In genomic region chrX:127112726-127113125, GRCh38 we compare ENCODE assay signal across 23 cellular contexts.
A peak's percentile ranks its signal among the peaks of the same experiment; 100 is the strongest.
DNase-seq lines count a peak whose midpoint lies in the region; ATAC-seq, FAIRE-seq and TF ChIP-seq lines count a peak whose summit lies in the region.
"Had no signal": no experiment of that assay in that cellular context is flagged by ENCODE, and none has a peak within 500 bp of the region (broad histone marks: within the 10 kb centered on the region; RNA-seq: fewer than 3 reads in every experiment).

No MANE protein-coding gene starts in this region.

- TF ChIP-seq CTCF in A549 (IDR thresholded peaks at IDR 0.05) (no peak), astrocyte (IDR thresholded peaks at IDR 0.05; ENCODE audit: insufficient read depth, low read depth, low read length) (no peak), epithelial cell of esophagus (IDR thresholded peaks at IDR 0.05; ENCODE audit: insufficient read depth, low read depth, low read length, missing control alignments) (no peak), OCI-LY7 (conservative IDR thresholded peaks at IDR 0.05; ENCODE audit: low read length) (no peak)

- no peak for TF ChIP-seq EP300 in A549 (IDR thresholded peaks at IDR 0.05)

- TF ChIP-seq POLR2A in A549 (IDR thresholded peaks at IDR 0.05; ENCODE audit: low read length) = no peak

- 0% methylated on average over 3 of the region's 3 CpGs for WGBS in A549 (ENCODE audit: missing lambda C conversion rate)

- no peak for DNase-seq in A549 (ENCODE audit: low read depth in 1 of 2, low spot score in 1 of 2)
- no peak for DNase-seq in astrocyte (ENCODE audit: low read depth)
- DNase-seq in epithelial cell of esophagus (ENCODE audit: low read depth) = peak; percentile 0
- DNase-seq in islet precursor cell = peak; percentile 42
- DNase-seq in OCI-LY7 (ENCODE audit: low spot score) = no peak
- no peak for DNase-seq in activated CD4-positive, CD25-positive, alpha-beta regulatory T cell (lab: John Stamatoyannopoulos, UW)
- no peak for DNase-seq in GM03348 (ENCODE audit: low spot score)
- DNase-seq: CD4-positive, CD25-positive, alpha-beta regulatory T cell; CD8-positive, alpha-beta memory T cell; DMS 273 treated with DMSO at 0.1 percent for 48 hours; DMS79; EL; GDM1; H9 had no signal

- H3K9me3 ChIP-seq in A549 = no peaks in the 10 kb centered on the region
- H3K9me3 ChIP-seq in astrocyte (ENCODE audit: insufficient read depth, low read depth, low read length) = no peaks in the 10 kb centered on the region
- no peaks in the 10 kb centered on the region for H3K9me3 ChIP-seq in OCI-LY7 (ENCODE audit: low read length)

- POLR2A ChIA-PET in A549 (lab: Yijun Ruan, JAX) (no interaction called here), OCI-LY7 (lab: Charles Lee) (no interaction called here)

- H3K4me3 ChIP-seq in A549 (no peak overlapping the region), astrocyte (ENCODE audit: insufficient read depth, low read depth, low read length) (no peak overlapping the region), epithelial cell of esophagus (ENCODE audit: low read length) (no peak overlapping the region), OCI-LY7 (ENCODE audit: low read depth, low read length, poor library complexity, severe bottlenecking) (no peak overlapping the region)
- H3K4me3 ChIP-seq: BLaER1, GM23338 had no signal

- no peaks in the 10 kb centered on the region for H3K27me3 ChIP-seq in astrocyte (ENCODE audit: insufficient read depth, low read length)

- FAIRE-seq in A549 (lab: Jason Lieb, UNC) (peak; percentile 28), astrocyte (lab: Jason Lieb, UNC) (peak; percentile 26)
- FAIRE-seq: D721Med, GM12892, GM19239 had no signal

- H3K9ac ChIP-seq in astrocyte (ENCODE audit: low read length) = no peak overlapping the region
- H3K9ac ChIP-seq: BLaER1 had no signal

- CTCF ChIA-PET in A549 (lab: Yijun Ruan, JAX) = no interaction called here
- CTCF ChIA-PET in OCI-LY7 (lab: Charles Lee; ENCODE audit: unreplicated experiment) = no interaction called here

- no peaks in the 10 kb centered on the region for H3K79me2 ChIP-seq in astrocyte (ENCODE audit: insufficient read depth, low read length)
- H3K79me2 ChIP-seq in OCI-LY7 (ENCODE audit: insufficient read depth, low read depth, low read length) = no peaks in the 10 kb centered on the region

- H3K4me1 ChIP-seq in A549 (no peaks in the 10 kb centered on the region), astrocyte (ENCODE audit: insufficient read depth, low read length) (no peaks in the 10 kb centered on the region), OCI-LY7 (ENCODE audit: insufficient read depth, low read length, poor library complexity, severe bottlenecking) (no peaks in the 10 kb centered on the region)
- H3K4me1 ChIP-seq: BLaER1 had no signal

- BruUV-seq in OCI-LY7 (replicated peaks; lab: Mats Ljungman, UMichigan) = no TSS peak

- H3K36me3 Mint-ChIP-seq in astrocyte (ENCODE audit: low read depth, unreplicated experiment) = no peaks in the 10 kb centered on the region
- H3K36me3 Mint-ChIP-seq: CD4-positive, CD25-positive, alpha-beta regulatory T cell; CD8-positive, alpha-beta memory T cell had no signal

- no peaks in the 10 kb centered on the region for H3K36me3 ChIP-seq in astrocyte (ENCODE audit: insufficient read depth, low read length)
- H3K36me3 ChIP-seq in OCI-LY7 (ENCODE audit: insufficient read depth, low read length) = no peaks in the 10 kb centered on the region
- H3K36me3 ChIP-seq: BLaER1 had no signal

- H3K4me1 Mint-ChIP-seq in astrocyte (ENCODE audit: low read depth, unreplicated experiment) = no peaks in the 10 kb centered on the region
- H3K4me1 Mint-ChIP-seq: B cell; CD4-positive, CD25-positive, alpha-beta regulatory T cell; CD8-positive, alpha-beta memory T cell; GM23338; H9 had no signal

- H3K9me3 Mint-ChIP-seq in astrocyte (ENCODE audit: unreplicated experiment) = peaks cover 3% of the 10 kb centered on the region

- no peaks in the 10 kb centered on the region for H3K9me2 ChIP-seq in OCI-LY7 (ENCODE audit: insufficient read depth, low read length)

- H3K27ac ChIP-seq in A549 (no peak overlapping the region), astrocyte (ENCODE audit: low read depth, low read length) (no peak overlapping the region), OCI-LY7 (ENCODE audit: low read depth, low read length, poor library complexity, severe bottlenecking) (no peak overlapping the region)
- H3K27ac ChIP-seq: BLaER1, C4-2B had no signal

- TF ChIP-seq RAD21 in A549 (conservative IDR thresholded peaks at IDR 0.05 in 1 of 2, IDR thresholded peaks at IDR 0.05 in 1 of 2) = no peak

- no peaks in the 10 kb centered on the region for H3K27me3 Mint-ChIP-seq in astrocyte (ENCODE audit: low read depth, unreplicated experiment)
- H3K27me3 Mint-ChIP-seq: B cell; CD4-positive, CD25-positive, alpha-beta regulatory T cell; CD8-positive, alpha-beta memory T cell had no signal

- no peak overlapping the region for H3K4me3 Mint-ChIP-seq in astrocyte (ENCODE audit: unreplicated experiment)
- H3K4me3 Mint-ChIP-seq: B cell; CD4-positive, CD25-positive, alpha-beta regulatory T cell; CD8-positive, alpha-beta memory T cell; GM23338; H9 had no signal

- intact Hi-C loops in OCI-LY7 (cut with micrococcal nuclease; ENCODE audit: unreplicated experiment) = no loop called here

- no peak overlapping the region for H3K27ac Mint-ChIP-seq in astrocyte (ENCODE audit: unreplicated experiment)
- H3K27ac Mint-ChIP-seq: B cell; CD4-positive, CD25-positive, alpha-beta regulatory T cell; CD8-positive, alpha-beta memory T cell; GM23338; H9 had no signal

- ATAC-seq in A549 (no peak), GM18517 (IDR thresholded peaks at IDR 0.05; ENCODE audit: unreplicated experiment) (no peak)
- ATAC-seq: GM23338, HCT116 had no signal

- H3K4me2 ChIP-seq in A549 = no peak overlapping the region
- H3K4me2 ChIP-seq in astrocyte (ENCODE audit: low read length) = no peak overlapping the region
- H3K4me2 ChIP-seq in OCI-LY7 (ENCODE audit: low read length) = no peak overlapping the region
- H3K4me2 ChIP-seq: BLaER1, GM23338 had no signal

- no peaks in the 10 kb centered on the region for H4K20me1 ChIP-seq in astrocyte (ENCODE audit: insufficient read depth, low read length)
- H4K20me1 ChIP-seq in OCI-LY7 (ENCODE audit: insufficient read depth, low read length) = no peaks in the 10 kb centered on the region
- H4K20me1 ChIP-seq: BLaER1 had no signal

- H2AFZ ChIP-seq in astrocyte (ENCODE audit: low read depth, low read length) (no peak overlapping the region), OCI-LY7 (ENCODE audit: low read length) (no peak overlapping the region)
- H2AFZ ChIP-seq: GM23338 had no signal

TF ChIP-seq in A549, 52 proteins besides CTCF, POLR2A, EP300 and RAD21:
- TF ChIP-seq RARB (CRISPR knock-in tag; IDR thresholded peaks at IDR 0.05) (no peak), HOXB5 (CRISPR knock-in tag; IDR thresholded peaks at IDR 0.05) (no peak), CHD4 (IDR thresholded peaks at IDR 0.05; ENCODE audit: borderline replicate concordance) (no peak), ZNF302 (CRISPR knock-in tag; IDR thresholded peaks at IDR 0.05) (no peak), USF2 (IDR thresholded peaks at IDR 0.05) (no peak), REST (IDR thresholded peaks at IDR 0.05) (no peak), HEYL (CRISPR knock-in tag; IDR thresholded peaks at IDR 0.05) (no peak), ZSCAN20 (CRISPR knock-in tag; IDR thresholded peaks at IDR 0.05) (no peak), HOXA7 (CRISPR knock-in tag; IDR thresholded peaks at IDR 0.05) (no peak)

Comparison
In these comparisons a context has a peak if more than half of its experiments do, and no peak if none do; other contexts are left out.
1. DNase-seq: peak in epithelial cell of esophagus (single experiment) and islet precursor cell (single experiment); none in A549 (0 of 2), astrocyte (single experiment), OCI-LY7 (single experiment), activated CD4-positive, CD25-positive, alpha-beta regulatory T cell (0 of 4) and GM03348 (single experiment).